In the genomic region with DNA sequence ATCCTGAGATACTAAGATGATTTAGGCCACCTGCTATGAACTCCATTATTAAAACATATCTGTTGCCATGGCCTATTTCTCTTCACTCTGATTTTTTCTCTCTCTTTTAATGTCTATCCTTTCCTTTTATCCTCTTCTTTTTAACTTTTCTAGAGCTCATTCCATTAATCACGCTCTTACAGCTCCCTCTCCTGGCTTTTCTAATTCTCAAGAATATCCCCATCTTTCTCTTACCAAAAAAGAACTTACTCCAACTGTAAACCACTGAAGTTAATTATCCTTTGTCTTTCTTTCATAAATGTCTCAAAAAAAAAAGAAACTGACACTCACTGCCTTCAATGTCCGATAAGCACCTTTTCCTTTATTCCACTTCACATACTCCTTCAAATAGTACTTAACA, we compare ENCODE assay signal across 18 cellular contexts. TPM values are rescaled to one million over a fixed set of nuclear protein-coding genes. Genes with fewer than 3 reads are reported as not detected.
DNase-seq lines count a peak whose midpoint lies in the region; ATAC-seq and TF ChIP-seq lines count a peak whose summit lies in the region.
"Had no signal": no experiment of that assay in that cellular context is flagged by ENCODE, and none has a peak within 500 bp of the region (broad histone marks: within the 10 kb centered on the region; RNA-seq: fewer than 3 reads in every experiment).

No MANE protein-coding gene starts in this region.

- no peak overlapping the region for H3K4me3 Mint-ChIP-seq in osteocyte (ENCODE audit: unreplicated experiment)
- H3K4me3 Mint-ChIP-seq: CD8-positive, alpha-beta memory T cell; mesothelial cell of epicardium had no signal

- H3K9ac ChIP-seq in DND-41 (ENCODE audit: low read depth, low read length) (no peak overlapping the region), PC-3 (ENCODE audit: low read length) (no peak overlapping the region)

- CTCF ChIA-PET in PC-3 (lab: Charles Lee) = no interaction called here

- H3K36me3 Mint-ChIP-seq in osteocyte (ENCODE audit: unreplicated experiment) = no peaks in the 10 kb centered on the region
- H3K36me3 Mint-ChIP-seq: mesothelial cell of epicardium had no signal

- H3K9me3 ChIP-seq in DND-41 (ENCODE audit: insufficient read depth, low read length, severe bottlenecking) = no peaks in the 10 kb centered on the region
- no peaks in the 10 kb centered on the region for H3K9me3 ChIP-seq in PC-3 (ENCODE audit: low read length)
- H3K9me3 ChIP-seq: body of pancreas, thoracic aorta had no signal

- no peaks in the 10 kb centered on the region for H3K9me2 ChIP-seq in PC-3 (replicated peaks; ENCODE audit: low read length)

- no peaks in the 10 kb centered on the region for H3K9me3 Mint-ChIP-seq in osteocyte (ENCODE audit: unreplicated experiment)
- H3K9me3 Mint-ChIP-seq: CD8-positive, alpha-beta memory T cell; mesothelial cell of epicardium had no signal

- TF ChIP-seq CTCF in DND-41 (IDR thresholded peaks at IDR 0.05; ENCODE audit: borderline replicate concordance, extremely low read depth, low read length, poor library complexity, severe bottlenecking) (peak; percentile 13), PC-3 (conservative IDR thresholded peaks at IDR 0.05; ENCODE audit: low read depth, low read length) (0 out of 2 replicates have a peak, but pooled peaks have one; percentile 14), fibroblast of mammary gland (conservative IDR thresholded peaks at IDR 0.05; ENCODE audit: control insufficient read depth, insufficient read depth, low read depth, low read length) (peak; percentile 35), osteocyte (IDR thresholded peaks at IDR 0.05) (peak; percentile 49)

- intact Hi-C loops in PC-3 (cut with micrococcal nuclease) = no loop called here

- no peak overlapping the region for H3K27ac ChIP-seq in DND-41 (ENCODE audit: low read length)
- H3K27ac ChIP-seq in PC-3 (ENCODE audit: low read length) = no peak overlapping the region
- H3K27ac ChIP-seq: body of pancreas, thoracic aorta had no signal

- POLR2A ChIA-PET in PC-3 (lab: Charles Lee; ENCODE audit: unreplicated experiment) = interaction anchor here (0.6 kb wide), 1 partner anchor 68 kb away, joined by 3 read pairs; no protein-coding TSS in a partner anchor

- H2AFZ ChIP-seq in DND-41 (ENCODE audit: low read depth, low read length) = no peak overlapping the region
- no peak overlapping the region for H2AFZ ChIP-seq in PC-3 (ENCODE audit: low read length)

- DNase-seq in DND-41 (no peak), PC-3 (no peak), fibroblast of mammary gland (ENCODE audit: low read depth) (peak; percentile 37), osteocyte (ENCODE audit: extremely low spot score, unreplicated experiment) (no peak), GDM1 (lab: John Stamatoyannopoulos, UW) (no peak)
- DNase-seq: activated CD4-positive, CD25-positive, alpha-beta regulatory T cell treated with anti-CD3 and anti-CD28 coated beads, Interleukin-2, amount 50 U/mL, for 72 hours; activated CD8-positive, alpha-beta memory T cell treated with anti-CD3 and anti-CD28 coated beads, Interleukin-2, amount 50 U/mL, for 4 hours; activated naive CD4-positive, alpha-beta T cell treated with Interleukin-2 at 50 U/mL for 16 hours; body of pancreas; CD8-positive, alpha-beta memory T cell; effector CD4-positive, alpha-beta T cell; NCI-H446 treated with DMSO at 0.1 percent for 48 hours; T-helper 1 cell had no signal

- H3K27me3 ChIP-seq in DND-41 (ENCODE audit: insufficient read depth, low read length, poor library complexity) (no peaks in the 10 kb centered on the region), PC-3 (ENCODE audit: low read length) (no peaks in the 10 kb centered on the region)
- H3K27me3 ChIP-seq: body of pancreas had no signal

- H4K20me1 ChIP-seq in DND-41 (ENCODE audit: insufficient read depth, low read length) = peaks cover 97% of the 10 kb centered on the region
- H4K20me1 ChIP-seq in PC-3 (ENCODE audit: low read length) = peaks cover 74% of the 10 kb centered on the region

- peaks cover 100% of the 10 kb centered on the region for H3K79me2 ChIP-seq in DND-41 (ENCODE audit: insufficient read depth, low read length)
- peaks cover 100% of the 10 kb centered on the region for H3K79me2 ChIP-seq in PC-3 (ENCODE audit: low read length)

- H3K4me2 ChIP-seq in DND-41 (ENCODE audit: insufficient read depth, low read length) (peak overlapping the region; percentile 13; the same call in 1 of the 2 replicates), PC-3 (ENCODE audit: low read length) (no peak overlapping the region)

- ATAC-seq in DND-41 (ENCODE audit: insufficient read depth, low read depth) (no peak), PC-3 (no peak), GM21447 (IDR thresholded peaks at IDR 0.05; ENCODE audit: unreplicated experiment) (no peak), HG03354 (IDR thresholded peaks at IDR 0.05; ENCODE audit: poor library complexity, severe bottlenecking, unreplicated experiment) (no peak), HG03280 (IDR thresholded peaks at IDR 0.05; ENCODE audit: unreplicated experiment) (no peak)
- ATAC-seq: body of pancreas had no signal

- H3K27me3 Mint-ChIP-seq in osteocyte (ENCODE audit: unreplicated experiment) = no peaks in the 10 kb centered on the region
- H3K27me3 Mint-ChIP-seq: CD8-positive, alpha-beta memory T cell had no signal

- no peak overlapping the region for H3K27ac Mint-ChIP-seq in osteocyte (ENCODE audit: unreplicated experiment)
- H3K27ac Mint-ChIP-seq: CD8-positive, alpha-beta memory T cell; mesothelial cell of epicardium had no signal

- no TSS peak for BruUV-seq in PC-3 (replicated peaks; lab: Mats Ljungman, UMichigan)

- H3F3A ChIP-seq in PC-3 (ENCODE audit: low read length, unreplicated experiment) = no peaks in the 10 kb centered on the region

- H3K36me3 ChIP-seq in DND-41 (ENCODE audit: insufficient read depth, low read length) (peaks cover 21% of the 10 kb centered on the region), PC-3 (ENCODE audit: low read depth, low read length) (no peaks in the 10 kb centered on the region)
- H3K36me3 ChIP-seq: thoracic aorta had no signal

- no peak overlapping the region for H3K4me3 ChIP-seq in DND-41 (ENCODE audit: low read depth in 1 of 2, low read length in 2 of 2)
- H3K4me3 ChIP-seq in PC-3 (ENCODE audit: low read length) = no peak overlapping the region
- no peak overlapping the region for H3K4me3 ChIP-seq in fibroblast of mammary gland (ENCODE audit: control insufficient read depth, low read depth, low read length)
- H3K4me3 ChIP-seq: body of pancreas, thoracic aorta had no signal

- H3K4me1 ChIP-seq in DND-41 (ENCODE audit: insufficient read depth, low read length) (peaks cover 39% of the 10 kb centered on the region), PC-3 (ENCODE audit: insufficient read depth, low read length) (peaks cover 22% of the 10 kb centered on the region)

- H3K4me1 Mint-ChIP-seq in osteocyte (ENCODE audit: unreplicated experiment) = peaks cover 13% of the 10 kb centered on the region

RNA-seq across cellular contexts. Expression of gene PPP3R1, which starts 7.9 kb away (rescaled TPM):
- total RNA-seq in PC-3 (2014; rRNA removed) = 13.7 and 21.8 TPM in 2 replicates
- total RNA-seq in osteocyte = 68.4 and 69.3 TPM in 2 replicates
